In the genomic region with DNA sequence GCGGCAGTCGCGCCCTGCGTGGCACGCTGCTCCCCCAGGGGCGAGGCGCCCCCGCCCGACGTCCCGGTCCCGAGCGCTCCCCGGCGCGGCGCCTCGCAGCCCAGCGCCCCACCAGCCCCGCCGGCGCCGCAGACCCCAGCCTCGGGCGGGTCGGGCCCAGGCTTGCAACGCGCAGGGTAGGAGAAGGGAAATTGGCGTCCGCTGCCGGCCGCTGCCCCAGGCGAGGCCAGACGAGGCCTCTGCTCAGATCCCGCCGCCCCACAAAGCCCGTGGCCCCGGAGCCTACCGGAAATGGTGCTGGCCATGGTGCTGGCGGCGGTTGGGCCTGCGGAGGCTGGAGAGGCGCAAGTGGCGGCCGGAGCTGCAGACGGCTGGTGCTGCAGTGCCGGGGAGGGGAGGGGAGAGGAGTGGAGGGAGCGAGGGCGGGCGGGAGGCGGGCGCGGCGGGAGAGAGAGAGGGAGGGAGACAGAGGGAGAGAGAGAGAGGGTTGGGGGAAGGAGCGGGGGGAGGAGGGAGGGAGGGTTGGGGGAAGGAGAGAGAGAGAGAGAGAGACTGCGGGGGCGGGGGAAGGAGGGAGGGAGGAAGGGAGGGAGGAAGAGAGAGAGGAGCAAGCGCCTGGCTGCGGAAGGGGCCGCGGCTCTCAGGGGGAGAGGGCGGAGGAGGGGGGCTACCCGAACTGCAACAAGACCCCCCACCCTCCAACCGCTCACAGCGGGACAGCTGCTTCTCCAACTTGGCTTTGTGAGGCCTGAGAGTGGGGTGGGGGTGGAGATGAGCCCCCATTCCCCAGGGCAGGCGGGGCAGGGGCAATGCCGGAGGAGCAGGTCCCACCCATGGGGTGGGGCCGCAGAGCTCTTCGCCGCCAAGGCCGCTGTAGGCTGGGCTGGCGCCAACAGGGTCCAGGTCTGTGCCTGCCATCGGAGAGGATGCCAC, we compare ENCODE assay signal across 1 cellular context.
TF ChIP-seq lines count a peak whose summit lies in the region.

Gene STMN3, minus strand, starts transcription at position 384 of the 933 bp plus-strand sequence. Its CDS starts 79 bp downstream, at position 305.

TF ChIP-seq in H1, 55 proteins besides CTCF, POLR2A, EP300 and RAD21 (continued from another document):
- TF ChIP-seq KDM4A (IDR thresholded peaks at IDR 0.05; ENCODE audit: low read depth, low read length, severe bottlenecking) (no peak), GABPA (IDR thresholded peaks at IDR 0.05; ENCODE audit: borderline replicate concordance, insufficient read depth, low read length) (no peak; the same call in 1 of the 2 replicates), SP4 (IDR thresholded peaks at IDR 0.05; ENCODE audit: low read length) (0 out of 2 replicates have a peak, but pooled peaks have one; percentile 34), POU5F1 (IDR thresholded peaks at IDR 0.05; ENCODE audit: low read depth, low read length) (no peak), POLR2AphosphoS5 (IDR thresholded peaks at IDR 0.05; ENCODE audit: low read depth, low read length) (no peak), TBP (IDR thresholded peaks at IDR 0.05; ENCODE audit: low read depth, low read length) (0 out of 2 replicates have a peak, but pooled peaks have one; percentile 30), CEBPB (IDR thresholded peaks at IDR 0.05; ENCODE audit: low read depth, low read length) (no peak), MAX (IDR thresholded peaks at IDR 0.05) (peak; percentile 56), SRF (IDR thresholded peaks at IDR 0.05; ENCODE audit: low read depth, low read length) (no peak), CHD2 (IDR thresholded peaks at IDR 0.05; ENCODE audit: low read length) (0 out of 2 replicates have a peak, but pooled peaks have one; percentile 45), E2F6 (IDR thresholded peaks at IDR 0.05) (no peak), RBBP5 (IDR thresholded peaks at IDR 0.05; ENCODE audit: borderline replicate concordance, low read depth, low read length) (peak; percentile 41; the same call in 1 of the 2 replicates), CTBP2 (IDR thresholded peaks at IDR 0.05; ENCODE audit: borderline replicate concordance, insufficient read depth, insufficient read length, low read length) (peak; percentile 85), GTF2F1 (IDR thresholded peaks at IDR 0.05; ENCODE audit: borderline replicate concordance, low read depth, low read length) (no peak), CBX5 (IDR thresholded peaks at IDR 0.05; ENCODE audit: low read depth, low read length) (no peak), TAF1 (IDR thresholded peaks at IDR 0.05; ENCODE audit: low read depth, low read length) (peak; percentile 56), KDM1A (IDR thresholded peaks at IDR 0.05; ENCODE audit: borderline replicate concordance, low read length) (no peak), NANOG (IDR thresholded peaks at IDR 0.05; ENCODE audit: insufficient read depth, low read depth, low read length, poor library complexity, severe bottlenecking) (peak; percentile 24), BACH1 (IDR thresholded peaks at IDR 0.05; ENCODE audit: low read length) (no peak), SP1 (IDR thresholded peaks at IDR 0.05; ENCODE audit: low read depth, low read length) (0 out of 2 replicates have a peak, but pooled peaks have one; percentile 42), SIRT6 (IDR thresholded peaks at IDR 0.05; ENCODE audit: low read length) (no peak), SUZ12 (IDR thresholded peaks at IDR 0.05; ENCODE audit: low read length) (no peak), ZNF274 (IDR thresholded peaks at IDR 0.05; ENCODE audit: borderline replicate concordance, extremely low read depth, low read length) (no peak), CHD1 (IDR thresholded peaks at IDR 0.05; ENCODE audit: low read depth, low read length) (no peak), SIX5 (IDR thresholded peaks at IDR 0.05; ENCODE audit: low read depth, low read length) (no peak), SAP30 (IDR thresholded peaks at IDR 0.05; ENCODE audit: insufficient read depth, insufficient replicate concordance, low read length) (no peak), RXRA (IDR thresholded peaks at IDR 0.05; ENCODE audit: insufficient read depth, low read depth, low read length) (no peak), BCL11A (IDR thresholded peaks at IDR 0.05; ENCODE audit: low read depth in 2 of 2, low read length in 2 of 2) (no peak), FOSL1 (IDR thresholded peaks at IDR 0.05; ENCODE audit: insufficient read depth, low read depth, low read length) (no peak), HDAC6 (IDR thresholded peaks at IDR 0.05; ENCODE audit: low read depth, low read length) (no peak), MAFK (IDR thresholded peaks at IDR 0.05; ENCODE audit: low read depth, low read length) (no peak), RNF2 (IDR thresholded peaks at IDR 0.05; ENCODE audit: borderline replicate concordance, low read depth, low read length, missing control alignments, poor library complexity, severe bottlenecking) (no peak), PHF8 (conservative IDR thresholded peaks at IDR 0.05; ENCODE audit: low read depth, low read length) (0 out of 2 replicates have a peak, but pooled peaks have one; percentile 3), TEAD4 (IDR thresholded peaks at IDR 0.05; ENCODE audit: low read depth, low read length) (no peak), EGR1 (IDR thresholded peaks at IDR 0.05; ENCODE audit: borderline replicate concordance, low read depth, low read length) (peak; percentile 83), CREB1 (IDR thresholded peaks at IDR 0.05) (peak; percentile 8; the same call in 1 of the 2 replicates), TAF7 (optimal IDR thresholded peaks at IDR 0.05; ENCODE audit: borderline replicate concordance, low read depth, low read length) (peak; percentile 78), HDAC2 (IDR thresholded peaks at IDR 0.05; ENCODE audit: borderline replicate concordance in 1 of 2, low read depth in 2 of 2, low read length in 2 of 2) (peak; percentile 82 to 93; a peak in 2 of 4 replicates), KDM5A (IDR thresholded peaks at IDR 0.05; ENCODE audit: low read length) (no peak), SP2 (IDR thresholded peaks at IDR 0.05; ENCODE audit: low read length) (no peak), BRCA1 (IDR thresholded peaks at IDR 0.05; ENCODE audit: low read depth, low read length) (no peak), JUN (IDR thresholded peaks at IDR 0.05; ENCODE audit: low read depth, low read length) (no peak), YY1 (IDR thresholded peaks at IDR 0.05; ENCODE audit: low read depth, low read length) (no peak), SIN3A (conservative IDR thresholded peaks at IDR 0.05 in 1 of 2, IDR thresholded peaks at IDR 0.05 in 1 of 2; ENCODE audit: low read depth in 1 of 2, low read length in 2 of 2) (peak; percentile 97), NRF1 (IDR thresholded peaks at IDR 0.05; ENCODE audit: low read depth, low read length) (no peak), EZH2 (IDR thresholded peaks at IDR 0.05; ENCODE audit: low read depth, low read length, severe bottlenecking) (no peak), ASH2L (IDR thresholded peaks at IDR 0.05; ENCODE audit: low read length) (peak; percentile 86), TCF12 (IDR thresholded peaks at IDR 0.05; ENCODE audit: low read depth, low read length) (no peak)
- TF ChIP-seq, protein P1, sequence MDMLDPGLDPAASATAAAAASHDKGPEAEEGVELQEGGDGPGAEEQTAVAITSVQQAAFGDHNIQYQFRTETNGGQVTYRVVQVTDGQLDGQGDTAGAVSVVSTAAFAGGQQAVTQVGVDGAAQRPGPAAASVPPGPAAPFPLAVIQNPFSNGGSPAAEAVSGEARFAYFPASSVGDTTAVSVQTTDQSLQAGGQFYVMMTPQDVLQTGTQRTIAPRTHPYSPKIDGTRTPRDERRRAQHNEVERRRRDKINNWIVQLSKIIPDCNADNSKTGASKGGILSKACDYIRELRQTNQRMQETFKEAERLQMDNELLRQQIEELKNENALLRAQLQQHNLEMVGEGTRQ (IDR thresholded peaks at IDR 0.05; ENCODE audit: low read length), result no peak
- TF ChIP-seq, protein P2, sequence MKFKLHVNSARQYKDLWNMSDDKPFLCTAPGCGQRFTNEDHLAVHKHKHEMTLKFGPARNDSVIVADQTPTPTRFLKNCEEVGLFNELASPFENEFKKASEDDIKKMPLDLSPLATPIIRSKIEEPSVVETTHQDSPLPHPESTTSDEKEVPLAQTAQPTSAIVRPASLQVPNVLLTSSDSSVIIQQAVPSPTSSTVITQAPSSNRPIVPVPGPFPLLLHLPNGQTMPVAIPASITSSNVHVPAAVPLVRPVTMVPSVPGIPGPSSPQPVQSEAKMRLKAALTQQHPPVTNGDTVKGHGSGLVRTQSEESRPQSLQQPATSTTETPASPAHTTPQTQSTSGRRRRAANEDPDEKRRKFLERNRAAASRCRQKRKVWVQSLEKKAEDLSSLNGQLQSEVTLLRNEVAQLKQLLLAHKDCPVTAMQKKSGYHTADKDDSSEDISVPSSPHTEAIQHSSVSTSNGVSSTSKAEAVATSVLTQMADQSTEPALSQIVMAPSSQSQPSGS (IDR thresholded peaks at IDR 0.05; ENCODE audit: low read length), result no peak
- TF ChIP-seq, protein P3, sequence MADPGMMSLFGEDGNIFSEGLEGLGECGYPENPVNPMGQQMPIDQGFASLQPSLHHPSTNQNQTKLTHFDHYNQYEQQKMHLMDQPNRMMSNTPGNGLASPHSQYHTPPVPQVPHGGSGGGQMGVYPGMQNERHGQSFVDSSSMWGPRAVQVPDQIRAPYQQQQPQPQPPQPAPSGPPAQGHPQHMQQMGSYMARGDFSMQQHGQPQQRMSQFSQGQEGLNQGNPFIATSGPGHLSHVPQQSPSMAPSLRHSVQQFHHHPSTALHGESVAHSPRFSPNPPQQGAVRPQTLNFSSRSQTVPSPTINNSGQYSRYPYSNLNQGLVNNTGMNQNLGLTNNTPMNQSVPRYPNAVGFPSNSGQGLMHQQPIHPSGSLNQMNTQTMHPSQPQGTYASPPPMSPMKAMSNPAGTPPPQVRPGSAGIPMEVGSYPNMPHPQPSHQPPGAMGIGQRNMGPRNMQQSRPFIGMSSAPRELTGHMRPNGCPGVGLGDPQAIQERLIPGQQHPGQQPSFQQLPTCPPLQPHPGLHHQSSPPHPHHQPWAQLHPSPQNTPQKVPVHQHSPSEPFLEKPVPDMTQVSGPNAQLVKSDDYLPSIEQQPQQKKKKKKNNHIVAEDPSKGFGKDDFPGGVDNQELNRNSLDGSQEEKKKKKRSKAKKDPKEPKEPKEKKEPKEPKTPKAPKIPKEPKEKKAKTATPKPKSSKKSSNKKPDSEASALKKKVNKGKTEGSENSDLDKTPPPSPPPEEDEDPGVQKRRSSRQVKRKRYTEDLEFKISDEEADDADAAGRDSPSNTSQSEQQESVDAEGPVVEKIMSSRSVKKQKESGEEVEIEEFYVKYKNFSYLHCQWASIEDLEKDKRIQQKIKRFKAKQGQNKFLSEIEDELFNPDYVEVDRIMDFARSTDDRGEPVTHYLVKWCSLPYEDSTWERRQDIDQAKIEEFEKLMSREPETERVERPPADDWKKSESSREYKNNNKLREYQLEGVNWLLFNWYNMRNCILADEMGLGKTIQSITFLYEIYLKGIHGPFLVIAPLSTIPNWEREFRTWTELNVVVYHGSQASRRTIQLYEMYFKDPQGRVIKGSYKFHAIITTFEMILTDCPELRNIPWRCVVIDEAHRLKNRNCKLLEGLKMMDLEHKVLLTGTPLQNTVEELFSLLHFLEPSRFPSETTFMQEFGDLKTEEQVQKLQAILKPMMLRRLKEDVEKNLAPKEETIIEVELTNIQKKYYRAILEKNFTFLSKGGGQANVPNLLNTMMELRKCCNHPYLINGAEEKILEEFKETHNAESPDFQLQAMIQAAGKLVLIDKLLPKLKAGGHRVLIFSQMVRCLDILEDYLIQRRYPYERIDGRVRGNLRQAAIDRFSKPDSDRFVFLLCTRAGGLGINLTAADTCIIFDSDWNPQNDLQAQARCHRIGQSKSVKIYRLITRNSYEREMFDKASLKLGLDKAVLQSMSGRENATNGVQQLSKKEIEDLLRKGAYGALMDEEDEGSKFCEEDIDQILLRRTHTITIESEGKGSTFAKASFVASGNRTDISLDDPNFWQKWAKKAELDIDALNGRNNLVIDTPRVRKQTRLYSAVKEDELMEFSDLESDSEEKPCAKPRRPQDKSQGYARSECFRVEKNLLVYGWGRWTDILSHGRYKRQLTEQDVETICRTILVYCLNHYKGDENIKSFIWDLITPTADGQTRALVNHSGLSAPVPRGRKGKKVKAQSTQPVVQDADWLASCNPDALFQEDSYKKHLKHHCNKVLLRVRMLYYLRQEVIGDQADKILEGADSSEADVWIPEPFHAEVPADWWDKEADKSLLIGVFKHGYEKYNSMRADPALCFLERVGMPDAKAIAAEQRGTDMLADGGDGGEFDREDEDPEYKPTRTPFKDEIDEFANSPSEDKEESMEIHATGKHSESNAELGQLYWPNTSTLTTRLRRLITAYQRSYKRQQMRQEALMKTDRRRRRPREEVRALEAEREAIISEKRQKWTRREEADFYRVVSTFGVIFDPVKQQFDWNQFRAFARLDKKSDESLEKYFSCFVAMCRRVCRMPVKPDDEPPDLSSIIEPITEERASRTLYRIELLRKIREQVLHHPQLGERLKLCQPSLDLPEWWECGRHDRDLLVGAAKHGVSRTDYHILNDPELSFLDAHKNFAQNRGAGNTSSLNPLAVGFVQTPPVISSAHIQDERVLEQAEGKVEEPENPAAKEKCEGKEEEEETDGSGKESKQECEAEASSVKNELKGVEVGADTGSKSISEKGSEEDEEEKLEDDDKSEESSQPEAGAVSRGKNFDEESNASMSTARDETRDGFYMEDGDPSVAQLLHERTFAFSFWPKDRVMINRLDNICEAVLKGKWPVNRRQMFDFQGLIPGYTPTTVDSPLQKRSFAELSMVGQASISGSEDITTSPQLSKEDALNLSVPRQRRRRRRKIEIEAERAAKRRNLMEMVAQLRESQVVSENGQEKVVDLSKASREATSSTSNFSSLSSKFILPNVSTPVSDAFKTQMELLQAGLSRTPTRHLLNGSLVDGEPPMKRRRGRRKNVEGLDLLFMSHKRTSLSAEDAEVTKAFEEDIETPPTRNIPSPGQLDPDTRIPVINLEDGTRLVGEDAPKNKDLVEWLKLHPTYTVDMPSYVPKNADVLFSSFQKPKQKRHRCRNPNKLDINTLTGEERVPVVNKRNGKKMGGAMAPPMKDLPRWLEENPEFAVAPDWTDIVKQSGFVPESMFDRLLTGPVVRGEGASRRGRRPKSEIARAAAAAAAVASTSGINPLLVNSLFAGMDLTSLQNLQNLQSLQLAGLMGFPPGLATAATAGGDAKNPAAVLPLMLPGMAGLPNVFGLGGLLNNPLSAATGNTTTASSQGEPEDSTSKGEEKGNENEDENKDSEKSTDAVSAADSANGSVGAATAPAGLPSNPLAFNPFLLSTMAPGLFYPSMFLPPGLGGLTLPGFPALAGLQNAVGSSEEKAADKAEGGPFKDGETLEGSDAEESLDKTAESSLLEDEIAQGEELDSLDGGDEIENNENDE (IDR thresholded peaks at IDR 0.05; ENCODE audit: insufficient replicate concordance, low read length), result no peak
- TF ChIP-seq, protein P4, sequence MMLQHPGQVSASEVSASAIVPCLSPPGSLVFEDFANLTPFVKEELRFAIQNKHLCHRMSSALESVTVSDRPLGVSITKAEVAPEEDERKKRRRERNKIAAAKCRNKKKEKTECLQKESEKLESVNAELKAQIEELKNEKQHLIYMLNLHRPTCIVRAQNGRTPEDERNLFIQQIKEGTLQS (IDR thresholded peaks at IDR 0.05; ENCODE audit: insufficient read depth, low read depth, low read length), result no peak
